ENCODE assay signal across 9 cellular contexts in genomic region chr10:13658864-13659685, GRCh38.
DNase-seq lines count a peak whose midpoint lies in the region; ATAC-seq and TF ChIP-seq lines count a peak whose summit lies in the region.
"Had no signal": no experiment of that assay in that cellular context is flagged by ENCODE, and none has a peak within 500 bp of the region (broad histone marks: within the 10 kb centered on the region; RNA-seq: fewer than 3 reads in every experiment).

No MANE protein-coding gene starts in this region.

- WGBS in sigmoid colon, 2 donors = 63 to 87% methylated on average over 21 of the region's 21 CpGs

- TF ChIP-seq EP300 in sigmoid colon (IDR thresholded peaks at IDR 0.05) = no peak

- peaks cover 57% of the 10 kb centered on the region for H3K4me1 ChIP-seq in left ventricle myocardium inferior
- peaks cover 0 to 36% (median 17%) of the 10 kb centered on the region in 4 donors for H3K4me1 ChIP-seq in sigmoid colon

- H3K9me3 ChIP-seq in left ventricle myocardium inferior (replicated peaks) = no peaks in the 10 kb centered on the region
- H3K9me3 ChIP-seq in sigmoid colon = no peaks in the 10 kb centered on the region
- H3K9me3 ChIP-seq: neutrophil had no signal

- peaks cover 81% of the 10 kb centered on the region for H3K36me3 ChIP-seq in left ventricle myocardium inferior
- H3K36me3 ChIP-seq in sigmoid colon = peaks cover 0 to 73% (median 18%) of the 10 kb centered on the region in 4 donors

- ATAC-seq in GM19452 (IDR thresholded peaks at IDR 0.05; ENCODE audit: unreplicated experiment) = no peak
- no peak for ATAC-seq in HG03571 (IDR thresholded peaks at IDR 0.05; ENCODE audit: unreplicated experiment)
- no peak for ATAC-seq in GM21576 (IDR thresholded peaks at IDR 0.05; ENCODE audit: unreplicated experiment)

- H3K27me3 ChIP-seq in left ventricle myocardium inferior (ENCODE audit: low read depth) (no peaks in the 10 kb centered on the region), sigmoid colon (no peaks in the 10 kb centered on the region)

- H3K27ac ChIP-seq in left ventricle myocardium inferior (replicated peaks) = peak overlapping the region; percentile 79
- H3K27ac ChIP-seq in sigmoid colon = peak overlapping the region; percentile 45 to 73 (median 61)
- H3K27ac ChIP-seq: neutrophil had no signal

- no peak overlapping the region for H3K4me3 ChIP-seq in left ventricle myocardium inferior
- no peak overlapping the region for H3K4me3 ChIP-seq in sigmoid colon

- DNase-seq in GM20000 (ENCODE audit: low spot score) (peak; percentile 44), amygdala (lab: John Stamatoyannopoulos, UW) (peak in 47 of 56 donors; percentile 7 to 63 (median 31)), left ventricle myocardium inferior (peak; percentile 65), sigmoid colon (peak; percentile 76), NCI-H524 (lab: John Stamatoyannopoulos, UW) (no peak)

- TF ChIP-seq POLR2A in sigmoid colon (IDR thresholded peaks at IDR 0.05) = no peak

- no peak for TF ChIP-seq CTCF in GM20000 (IDR thresholded peaks at IDR 0.05; ENCODE audit: extremely low read depth, missing control alignments)
- TF ChIP-seq CTCF in left ventricle myocardium inferior (IDR thresholded peaks at IDR 0.05; ENCODE audit: borderline replicate concordance) = no peak
- no peak for TF ChIP-seq CTCF in sigmoid colon (IDR thresholded peaks at IDR 0.05)

- intact Hi-C loops in left ventricle myocardium inferior (cut with micrococcal nuclease) (no loop called here), sigmoid colon (cut with DNase I) (no loop called here)

Comparison
In these comparisons a context has a peak if more than half of its experiments do, and no peak if none do; other contexts are left out.
1. DNase-seq: peak in GM20000 (single experiment), amygdala (47 of 56), left ventricle myocardium inferior (single experiment) and sigmoid colon (single experiment); none in NCI-H524 (0 of 2).